ENCODE assay signal across 1 cellular context in genomic region chr6:161074496-161075140, GRCh38.
TF ChIP-seq lines count a peak whose summit lies in the region.

No MANE protein-coding gene starts in this region.

TF ChIP-seq in IMR-90, 13 proteins besides CTCF, POLR2A, EP300 and RAD21:
- no peak for TF ChIP-seq RFX5 (IDR thresholded peaks at IDR 0.05; ENCODE audit: low read depth, low read length)
- no peak for TF ChIP-seq RCOR1 (IDR thresholded peaks at IDR 0.05; ENCODE audit: insufficient replicate concordance, low read length)
- TF ChIP-seq NFE2L2 (IDR thresholded peaks at IDR 0.05; ENCODE audit: low read depth, low read length) = no peak
- no peak for TF ChIP-seq MAZ (IDR thresholded peaks at IDR 0.05; ENCODE audit: borderline replicate concordance, low read depth, low read length)
- no peak for TF ChIP-seq MAFK (IDR thresholded peaks at IDR 0.05; ENCODE audit: low read depth, low read length)
- TF ChIP-seq CEBPB (IDR thresholded peaks at IDR 0.05; ENCODE audit: low read depth, low read length) = peak; percentile 75
